18 cellular contexts compared by ENCODE assay signal in genomic region chr1:230120289-230120948, GRCh38. TPM values are rescaled to one million over a fixed set of nuclear protein-coding genes. Genes with fewer than 3 reads are reported as not detected.
DNase-seq lines count a peak whose midpoint lies in the region; ATAC-seq and TF ChIP-seq lines count a peak whose summit lies in the region.
"Had no signal": no experiment of that assay in that cellular context is flagged by ENCODE, and none has a peak within 500 bp of the region (broad histone marks: within the 10 kb centered on the region; RNA-seq: fewer than 3 reads in every experiment).

No MANE protein-coding gene starts in this region.

- no peak overlapping the region for H3K9ac ChIP-seq in HCT116 (ENCODE audit: low read length)
- H3K9ac ChIP-seq: parathyroid adenoma had no signal

- no TSS peak for BruUV-seq in HCT116 (replicated peaks; lab: Mats Ljungman, UMichigan)

- H3K9me3 ChIP-seq in HCT116 (ENCODE audit: control insufficient read depth in 1 of 2, insufficient read depth in 1 of 2, low read depth in 1 of 2, low read length in 2 of 2): no peaks in the 10 kb centered on the region
- H3K9me3 ChIP-seq in T-helper 17 cell (ENCODE audit: control insufficient read depth, low read length, poor library complexity, severe bottlenecking): no peaks in the 10 kb centered on the region
- no peaks in the 10 kb centered on the region for H3K9me3 ChIP-seq in left ventricle myocardium inferior (replicated peaks)
- H3K9me3 ChIP-seq in gastrocnemius medialis: no peaks in the 10 kb centered on the region
- H3K9me3 ChIP-seq: esophagus squamous epithelium, spleen, upper lobe of left lung had no signal

- no peaks in the 10 kb centered on the region for H3K27me3 Mint-ChIP-seq in T-helper 17 cell
- H3K27me3 Mint-ChIP-seq: activated CD4-positive, alpha-beta T cell treated with anti-CD3 and anti-CD28 coated beads, Interleukin-2, amount 10 ng/mL, durations not matched to agents 24 days and 14 days had no signal

- intact Hi-C loops in HCT116 (cut with micrococcal nuclease) (no loop called here), left ventricle myocardium inferior (cut with micrococcal nuclease) (no loop called here), gastrocnemius medialis (cut with DNase I; ENCODE audit: low total_unique reads) (no loop called here)

- H3K4me3 ChIP-seq in HCT116 (replicated peaks in 1 of 2; ENCODE audit: low read depth in 1 of 2, low read length in 2 of 2): no peak overlapping the region
- H3K4me3 ChIP-seq in left ventricle myocardium inferior: no peak overlapping the region
- H3K4me3 ChIP-seq in gastrocnemius medialis: no peak overlapping the region
- H3K4me3 ChIP-seq: esophagus squamous epithelium, spleen, upper lobe of left lung had no signal

- CTCF ChIA-PET in HCT116 (lab: Charles Lee): interaction anchor here (1.4 kb wide), 1 partner anchor 56 kb away, joined by 3 read pairs; no protein-coding TSS in a partner anchor

- H3K36me3 Mint-ChIP-seq in T-helper 17 cell (ENCODE audit: low read depth): peaks cover 5% of the 10 kb centered on the region
- H3K36me3 Mint-ChIP-seq: stimulated activated effector memory CD8-positive, alpha-beta T cell treated with anti-CD3 and anti-CD28 coated beads, Interleukin-12 subunit alpha, Interleukin-12 subunit beta, amount 100 ng/mL, for 72 hours had no signal

- H3K27ac Mint-ChIP-seq in T-helper 17 cell: peak overlapping the region; percentile 2
- H3K27ac Mint-ChIP-seq: stimulated activated effector memory CD8-positive, alpha-beta T cell treated with anti-CD3 and anti-CD28 coated beads, Interleukin-12 subunit alpha, Interleukin-12 subunit beta, amount 100 ng/mL, for 72 hours had no signal

- H3K36me3 ChIP-seq in HCT116 (ENCODE audit: control insufficient read depth in 1 of 2, insufficient read depth in 2 of 2, low read length in 2 of 2): no peaks in the 10 kb centered on the region
- H3K36me3 ChIP-seq in left ventricle myocardium inferior: no peaks in the 10 kb centered on the region
- H3K36me3 ChIP-seq in gastrocnemius medialis: no peaks in the 10 kb centered on the region
- H3K36me3 ChIP-seq: brain microvascular endothelial cell had no signal

- ATAC-seq in HCT116: peak; percentile 39
- no peak for ATAC-seq in T-helper 17 cell
- ATAC-seq in gastrocnemius medialis: peak; percentile 85 to 90
- ATAC-seq in GM19324 (IDR thresholded peaks at IDR 0.05; ENCODE audit: low FRiP score, unreplicated experiment): no peak
- ATAC-seq: stimulated activated effector memory CD8-positive, alpha-beta T cell treated with anti-CD3 and anti-CD28 coated beads, Interleukin-12 subunit alpha, Interleukin-12 subunit beta, amount 100 ng/mL, for 72 hours had no signal

- TF ChIP-seq POLR2A in HCT116 (IDR thresholded peaks at IDR 0.05; ENCODE audit: borderline replicate concordance, extremely low read depth, insufficient read depth, insufficient read length) (no peak), gastrocnemius medialis (IDR thresholded peaks at IDR 0.05) (no peak)

- H3K27me3 ChIP-seq in HCT116 (ENCODE audit: insufficient read depth, low read length) (no peaks in the 10 kb centered on the region), left ventricle myocardium inferior (ENCODE audit: low read depth) (no peaks in the 10 kb centered on the region), gastrocnemius medialis (no peaks in the 10 kb centered on the region)
- H3K27me3 ChIP-seq: brain microvascular endothelial cell, esophagus squamous epithelium, spleen, upper lobe of left lung had no signal

- no peak overlapping the region for H3K4me2 ChIP-seq in HCT116 (ENCODE audit: low read length)

- no peaks in the 10 kb centered on the region for H4K20me1 ChIP-seq in HCT116 (ENCODE audit: insufficient read depth)

- H2AFZ ChIP-seq in HCT116 (ENCODE audit: low read depth, low read length, poor library complexity, severe bottlenecking): no peak overlapping the region
- H2AFZ ChIP-seq: parathyroid adenoma had no signal

- 0 out of 2 replicates have a peak, but pooled peaks cover 3% of the 10 kb centered on the region for H3K79me2 ChIP-seq in HCT116 (ENCODE audit: insufficient read depth, low read length)

- DNase-seq in HCT116 (ENCODE audit: low read depth, low spot score) (no peak), T-helper 17 cell (no peak), left ventricle myocardium inferior (peak; percentile 59), gastrocnemius medialis (peak; percentile 80 to 90), Kasumi-1 (lab: John Stamatoyannopoulos, UW) (no peak), amygdala (lab: John Stamatoyannopoulos, UW) (no peak), NCI-H526 treated with DMSO at 0.1 percent for 48 hours (lab: John Stamatoyannopoulos, UW) (no peak)
- DNase-seq: activated CD4-positive, alpha-beta T cell treated with anti-CD3 and anti-CD28 coated beads, Interleukin-2, amount 10 ng/mL, durations not matched to agents 24 days and 14 days; activated naive CD4-positive, alpha-beta T cell treated with anti-CD3 and anti-CD28 coated beads, Interleukin-2, amount 50 U/mL, for 16 hours; brain microvascular endothelial cell; esophagus squamous epithelium; NCI-H2227 treated with DMSO at 0.1 percent for 48 hours; spleen had no signal

- POLR2A ChIA-PET in HCT116 (lab: Charles Lee): no interaction called here

- no peaks in the 10 kb centered on the region for H3K9me2 ChIP-seq in HCT116 (ENCODE audit: insufficient read depth)

- TF ChIP-seq CTCF in HCT116 (IDR thresholded peaks at IDR 0.05 in 2 of 3, conservative IDR thresholded peaks at IDR 0.05 in 1 of 3; ENCODE audit: borderline replicate concordance in 1 of 3, insufficient read depth in 1 of 3, low read depth in 2 of 3, low read length in 2 of 3): no peak
- TF ChIP-seq CTCF in left ventricle myocardium inferior (IDR thresholded peaks at IDR 0.05; ENCODE audit: borderline replicate concordance): no peak
- TF ChIP-seq CTCF in gastrocnemius medialis (IDR thresholded peaks at IDR 0.05 in 4 of 5, conservative IDR thresholded peaks at IDR 0.05 in 1 of 5): no peak

- no peak for TF ChIP-seq RAD21 in HCT116 (IDR thresholded peaks at IDR 0.05; ENCODE audit: low read depth)

- H3K4me3 Mint-ChIP-seq in T-helper 17 cell: no peak overlapping the region
- H3K4me3 Mint-ChIP-seq: activated CD4-positive, alpha-beta T cell treated with anti-CD3 and anti-CD28 coated beads, Interleukin-2, amount 10 ng/mL, durations not matched to agents 24 days and 14 days; CD14-positive monocyte; stimulated activated effector memory CD8-positive, alpha-beta T cell treated with anti-CD3 and anti-CD28 coated beads, Interleukin-12 subunit alpha, Interleukin-12 subunit beta, amount 100 ng/mL, for 72 hours had no signal

- H3K27ac ChIP-seq in HCT116 (ENCODE audit: low read depth, low read length) (no peak overlapping the region), left ventricle myocardium inferior (replicated peaks) (peak overlapping the region; percentile 63), gastrocnemius medialis (peak overlapping the region in 3 of 4 donors; percentile 49 to 85 (median 64))
- H3K27ac ChIP-seq: brain microvascular endothelial cell, esophagus squamous epithelium, parathyroid adenoma, spleen, upper lobe of left lung had no signal

- in situ Hi-C loops in gastrocnemius medialis (cut with MboI; ENCODE audit: low sequenced_read_pairs in 4 of 4): no loop called here

- H3K4me1 ChIP-seq in HCT116 (ENCODE audit: control insufficient read depth in 1 of 2, insufficient read depth in 2 of 2, low read length in 2 of 2) (peaks cover 3 to 12% of the 10 kb centered on the region in 2 experiments), left ventricle myocardium inferior (peaks cover 52% of the 10 kb centered on the region), gastrocnemius medialis (peaks cover 52 to 58% of the 10 kb centered on the region in 2 donors)
- H3K4me1 ChIP-seq: parathyroid adenoma had no signal

- H3K4me1 Mint-ChIP-seq in T-helper 17 cell: peaks cover 47% of the 10 kb centered on the region

- RAD21 ChIA-PET in HCT116 (lab: Charles Lee; ENCODE audit: low non-redundant PET in 1 of 2, low total read pairs in 2 of 2, uncharacterized antibody in 2 of 2, unreplicated experiment in 2 of 2): interaction anchor here in 1 of 2 experiments (0.6 kb wide), 1 partner anchor 188 kb away, joined by 3 read pairs; no protein-coding TSS in a partner anchor

TF ChIP-seq in HCT116, 20 proteins besides CTCF, POLR2A, EP300 and RAD21:
- TF ChIP-seq EGR1 (IDR thresholded peaks at IDR 0.05; ENCODE audit: low read depth) (no peak), EZH2phosphoT487 (IDR thresholded peaks at IDR 0.05; ENCODE audit: borderline replicate concordance) (no peak), TCF7L2 (IDR thresholded peaks at IDR 0.05; ENCODE audit: borderline replicate concordance, extremely low read depth, insufficient read depth, insufficient read length) (no peak), MAX (IDR thresholded peaks at IDR 0.05) (no peak)

RNA-seq across cellular contexts. Expression of gene GALNT2, which starts 53.4 kb away (rescaled TPM):
- 40.8 TPM for total RNA-seq in HCT116 (2021; ENCODE audit: unreplicated experiment)
- 23.0 and 26.1 TPM in 2 replicates for polyA plus RNA-seq in HCT116 (2012)
- 10 to 100 TPM; 16.6 to 19.8 TPM for total RNA-seq in T-helper 17 cell
- 28.3 TPM for total RNA-seq in left ventricle myocardium inferior
- 100 to 1,000 TPM in 1 of 4 donors, 10 to 100 TPM in 3; 73.7 to 106 (median 78.3) TPM for total RNA-seq in gastrocnemius medialis

Comparison
In these comparisons a context has a peak if more than half of its experiments do, and no peak if none do; other contexts are left out.
1. ATAC-seq: peak in HCT116 (single experiment) and gastrocnemius medialis (2 of 2); none in T-helper 17 cell (single experiment) and GM19324 (single experiment).
2. DNase-seq: peak in left ventricle myocardium inferior (single experiment) and gastrocnemius medialis (2 of 2); none in HCT116 (single experiment), T-helper 17 cell (0 of 3), Kasumi-1 (0 of 2), amygdala (0 of 56) and NCI-H526 treated with DMSO at 0.1 percent for 48 hours (single experiment).